8 cellular contexts compared by ENCODE assay signal in genomic region chr20:25750220-25750764, GRCh38. TPM values are rescaled to one million over a fixed set of nuclear protein-coding genes. Genes with fewer than 3 reads are reported as not detected.
DNase-seq lines count a peak whose midpoint lies in the region; ATAC-seq, FAIRE-seq and TF ChIP-seq lines count a peak whose summit lies in the region.

No MANE protein-coding gene starts in this region.

- no peaks in the 10 kb centered on the region for H3K27me3 Mint-ChIP-seq in CD4-positive, alpha-beta memory T cell

- peak overlapping the region; percentile 47 to 54 for H3K4me3 ChIP-seq in CD4-positive, alpha-beta memory T cell (ENCODE audit: low read length in 2 of 2)
- H3K4me3 ChIP-seq in OCI-LY1 (ENCODE audit: low read depth, low read length, poor library complexity, severe bottlenecking) (peak overlapping the region; percentile 58), H1 (ENCODE audit: extremely low read depth in 1 of 4, insufficient read depth in 2 of 4, low read depth in 3 of 4, low read length in 4 of 4) (peak overlapping the region in 2 of 4 experiments; percentile 2 to 51; a peak in 2 of 8 replicates), ovary (peak overlapping the region; percentile 28)

- H3K4me1 ChIP-seq in CD4-positive, alpha-beta memory T cell (ENCODE audit: insufficient read depth, low read length): peaks cover 14% of the 10 kb centered on the region
- H3K4me1 ChIP-seq in OCI-LY1 (ENCODE audit: insufficient read depth, low read length, severe bottlenecking): peaks cover 5% of the 10 kb centered on the region
- H3K4me1 ChIP-seq in H1 (replicated peaks in 1 of 4; ENCODE audit: control insufficient read depth in 3 of 4, insufficient read depth in 4 of 4, low read length in 3 of 4): no peaks in the 10 kb centered on the region; a peak in 1 of 7 replicates
- H3K4me1 ChIP-seq in ovary (ENCODE audit: insufficient read depth): peaks cover 1% of the 10 kb centered on the region

- no peak for ATAC-seq in GM19463 (IDR thresholded peaks at IDR 0.05; ENCODE audit: unreplicated experiment)
- no peak for ATAC-seq in HG03460 (IDR thresholded peaks at IDR 0.05; ENCODE audit: unreplicated experiment)

- H3K9me3 ChIP-seq in CD4-positive, alpha-beta memory T cell (ENCODE audit: control insufficient read depth in 1 of 2, low read length in 2 of 2): no peaks in the 10 kb centered on the region
- H3K9me3 ChIP-seq in OCI-LY1 (ENCODE audit: low read length) (no peaks in the 10 kb centered on the region), H1 (ENCODE audit: insufficient read depth in 2 of 2, low read depth in 1 of 2, low read length in 1 of 2) (peaks cover 11 to 19% of the 10 kb centered on the region in 2 experiments; a peak in 3 of 4 replicates), ovary (no peaks in the 10 kb centered on the region)

- no peaks in the 10 kb centered on the region for H3K9me2 ChIP-seq in OCI-LY1 (ENCODE audit: low read depth, low read length)

- H3K4me3 Mint-ChIP-seq in CD4-positive, alpha-beta memory T cell: peak overlapping the region in 7 of 8 donors; percentile 81 to 92 (median 88)

- no peaks in the 10 kb centered on the region for H3K27me3 ChIP-seq in CD4-positive, alpha-beta memory T cell (ENCODE audit: insufficient read depth, low read length)
- H3K27me3 ChIP-seq in OCI-LY1 (ENCODE audit: insufficient read depth, low read length) (no peaks in the 10 kb centered on the region), H1 (replicated peaks in 1 of 4; ENCODE audit: control insufficient read depth in 3 of 4, extremely low read depth in 1 of 4, insufficient read depth in 3 of 4, low read length in 3 of 4) (no peaks in the 10 kb centered on the region), ovary (no peaks in the 10 kb centered on the region)

- TF ChIP-seq EP300 in H1 (IDR thresholded peaks at IDR 0.05; ENCODE audit: borderline replicate concordance in 1 of 2, low read depth in 2 of 2, low read length in 2 of 2): no peak
- no peak for TF ChIP-seq EP300 in ovary (IDR thresholded peaks at IDR 0.05)

- no peak for TF ChIP-seq POLR2A in H1 (IDR thresholded peaks at IDR 0.05; ENCODE audit: control extremely low read depth in 1 of 2, low read depth in 2 of 2, low read length in 2 of 2)
- TF ChIP-seq POLR2A in ovary (IDR thresholded peaks at IDR 0.05): no peak

- no peak overlapping the region for H4K5ac ChIP-seq in H1 (ENCODE audit: insufficient read length, low read depth, low read length)

- no peak for TF ChIP-seq CTCF in OCI-LY1 (IDR thresholded peaks at IDR 0.05; ENCODE audit: low read length)
- no peak for TF ChIP-seq CTCF in H1 (IDR thresholded peaks at IDR 0.05; ENCODE audit: control extremely low read depth in 1 of 3, insufficient read depth in 1 of 3, low read depth in 1 of 3, low read length in 3 of 3)
- no peak for TF ChIP-seq CTCF in ovary (IDR thresholded peaks at IDR 0.05)

- H3K14ac ChIP-seq in H1 (ENCODE audit: insufficient read length): no peak overlapping the region

- peak overlapping the region; percentile 77 for H3K4me2 ChIP-seq in OCI-LY1 (ENCODE audit: low read length)
- H3K4me2 ChIP-seq in H1 (ENCODE audit: insufficient read depth in 1 of 2, low read depth in 2 of 2, low read length in 2 of 2): peak overlapping the region; percentile 53 to 78; a peak in 2 of 4 replicates

- no peaks in the 10 kb centered on the region for H4K20me1 ChIP-seq in OCI-LY1 (ENCODE audit: insufficient read depth, low read length)
- no peaks in the 10 kb centered on the region for H4K20me1 ChIP-seq in H1 (replicated peaks in 1 of 2; ENCODE audit: control insufficient read depth in 1 of 2, insufficient read depth in 2 of 2, low read length in 2 of 2)

- FAIRE-seq in H1 (lab: Jason Lieb, UNC) (no peak), RCC 7860 (lab: Jason Lieb, UNC) (no peak)

- H4K91ac ChIP-seq in H1 (replicated peaks; ENCODE audit: insufficient read length, low read length): no peak overlapping the region

- H3F3A ChIP-seq in OCI-LY1 (ENCODE audit: insufficient read depth, low read length): no peaks in the 10 kb centered on the region

- H3K36me3 ChIP-seq in CD4-positive, alpha-beta memory T cell (ENCODE audit: insufficient read depth, low read length): no peaks in the 10 kb centered on the region
- H3K36me3 ChIP-seq in OCI-LY1 (ENCODE audit: insufficient read depth, low read length): no peaks in the 10 kb centered on the region
- H3K36me3 ChIP-seq in H1 (ENCODE audit: control insufficient read depth in 2 of 4, insufficient read depth in 4 of 4, low read length in 3 of 4): no peaks in the 10 kb centered on the region
- H3K36me3 ChIP-seq in ovary: no peaks in the 10 kb centered on the region

- no peak overlapping the region for H2BK15ac ChIP-seq in H1 (ENCODE audit: low read length)

- 78% methylated on average over 9 of the region's 9 CpGs; no CpG with 5 or more reads in 1 of the 2 experiments for WGBS in H1 (ENCODE audit: extremely low coverage in 1 of 2, insufficient coverage in 1 of 2, insufficient read length in 1 of 2, insufficient replicate concordance in 2 of 2, low coverage in 1 of 2, low lambda C conversion rate in 2 of 2, missing lambda C conversion rate in 1 of 2), 2 experiments
- 87 to 91% (median 89%) methylated on average over 9 of the region's 9 CpGs for WGBS in ovary, 3 donors

- H3K4me1 Mint-ChIP-seq in CD4-positive, alpha-beta memory T cell: peaks cover 3 to 31% (median 13%) of the 10 kb centered on the region in 4 donors

- H3K4ac ChIP-seq in H1 (replicated peaks; ENCODE audit: insufficient read length, low read depth, low read length): no peak overlapping the region

- H2AFZ ChIP-seq in OCI-LY1 (ENCODE audit: low read length): no peak overlapping the region
- no peak overlapping the region for H2AFZ ChIP-seq in H1 (ENCODE audit: low read length)

- H3K23ac ChIP-seq in H1 (ENCODE audit: insufficient read length): no peak overlapping the region

- H3K9me3 Mint-ChIP-seq in CD4-positive, alpha-beta memory T cell: no peaks in the 10 kb centered on the region

- no peak for TF ChIP-seq RAD21 in H1 (IDR thresholded peaks at IDR 0.05 in 1 of 2, conservative IDR thresholded peaks at IDR 0.05 in 1 of 2; ENCODE audit: low read depth in 2 of 2, low read length in 2 of 2)

- H3K79me2 ChIP-seq in OCI-LY1 (ENCODE audit: insufficient read depth, low read length): no peaks in the 10 kb centered on the region
- H3K79me2 ChIP-seq in H1 (ENCODE audit: control insufficient read depth in 1 of 2, insufficient read depth in 2 of 2, low read length in 2 of 2): no peaks in the 10 kb centered on the region

- H3K9ac ChIP-seq in OCI-LY1 (ENCODE audit: low read length): no peak overlapping the region; the same call in 1 of the 2 replicates
- H3K9ac ChIP-seq in H1 (replicated peaks in 1 of 4; ENCODE audit: extremely low read depth in 1 of 4, low read depth in 3 of 4, low read length in 3 of 4): no peak overlapping the region

- DNase-seq in CD4-positive, alpha-beta memory T cell: no peak
- DNase-seq in H1 (ENCODE audit: low read depth in 1 of 2, low spot score in 2 of 2): no peak
- DNase-seq in ovary: peak in 1 of 5 donors; percentile 22
- DNase-seq in RCC 7860 (ENCODE audit: low spot score): no peak
- no peak for DNase-seq in NK-92 treated with Interleukin-12 subunit alpha and Interleukin-12 subunit beta, amount 100 ng/mL, for 24 hours (lab: John Stamatoyannopoulos, UW)

- H3K56ac ChIP-seq in H1 (replicated peaks; ENCODE audit: insufficient read length, low read depth, low read length): no peak overlapping the region

- intact Hi-C loops in CD4-positive, alpha-beta memory T cell (cut with micrococcal nuclease): no loop called here
- intact Hi-C loops in ovary (cut with DNase I): no loop called here

- POLR2A ChIA-PET in CD4-positive, alpha-beta memory T cell (lab: Charles Lee; ENCODE audit: partially characterized antibody): interaction anchor here (1.3 kb wide), 1 partner anchor 8 kb away, joined by 5 read pairs; no protein-coding TSS in a partner anchor
- POLR2A ChIA-PET in H1 (lab: Charles Lee; ENCODE audit: partially characterized antibody): no interaction called here

- H3K18ac ChIP-seq in H1 (ENCODE audit: extremely low read depth, low read length): no peak overlapping the region

- H3K27ac Mint-ChIP-seq in CD4-positive, alpha-beta memory T cell: peak overlapping the region in 5 of 7 donors; percentile 32 to 90 (median 73)

- peak overlapping the region; percentile 24 for H3K27ac ChIP-seq in CD4-positive, alpha-beta memory T cell (ENCODE audit: low read depth, low read length)
- no peak overlapping the region for H3K27ac ChIP-seq in OCI-LY1 (ENCODE audit: low read depth, low read length, poor library complexity, severe bottlenecking)
- H3K27ac ChIP-seq in H1 (ENCODE audit: low read depth, low read length): no peak overlapping the region
- H3K27ac ChIP-seq in ovary: no peak overlapping the region

- no peaks in the 10 kb centered on the region for H3K36me3 Mint-ChIP-seq in CD4-positive, alpha-beta memory T cell

- CTCF ChIA-PET in CD4-positive, alpha-beta memory T cell (lab: Charles Lee; ENCODE audit: partially characterized antibody): no interaction called here
- CTCF ChIA-PET in H1 (lab: Charles Lee; ENCODE audit: partially characterized antibody): no interaction called here

- H3K79me1 ChIP-seq in H1 (ENCODE audit: low read depth, low read length): no peaks in the 10 kb centered on the region

- no peaks in the 10 kb centered on the region for H3K23me2 ChIP-seq in H1 (ENCODE audit: low read depth, low read length)

- H2BK12ac ChIP-seq in H1 (ENCODE audit: low read depth, low read length): 0 out of 2 replicates have a peak overlapping the region, but pooled peaks have one; percentile 60

- no peak overlapping the region for H2AK5ac ChIP-seq in H1 (ENCODE audit: low read depth, low read length)

- H2BK120ac ChIP-seq in H1 (replicated peaks; ENCODE audit: low read depth, low read length): no peak overlapping the region

- no peak overlapping the region for H2BK5ac ChIP-seq in H1 (ENCODE audit: low read depth, low read length)

- H4K8ac ChIP-seq in H1 (ENCODE audit: extremely low read depth, insufficient read depth, low read length): peak overlapping the region; percentile 87; the same call in 1 of the 2 replicates

- no peak overlapping the region for H2BK20ac ChIP-seq in H1 (ENCODE audit: low read length)

TF ChIP-seq in H1, 55 proteins besides CTCF, POLR2A, EP300 and RAD21 (continues in another document):
- TF ChIP-seq CEBPB (IDR thresholded peaks at IDR 0.05; ENCODE audit: low read depth, low read length) (no peak), CHD2 (IDR thresholded peaks at IDR 0.05; ENCODE audit: low read length) (no peak)

RNA-seq across cellular contexts. Expression of gene ZNF337, which starts 53.6 kb away (rescaled TPM):
- 10 to 100 TPM; 34.8 to 36.6 TPM for total RNA-seq in CD4-positive, alpha-beta memory T cell
- polyA plus RNA-seq in CD4-positive, alpha-beta memory T cell: 10 to 100 TPM in 1 of 2 donors, 1 to 10 TPM in 1; 3.3 to 19.8 TPM
- total RNA-seq in H1 (2021; fragmentation: NEBNext Ultra II Directional; extraction: Animal tissue kit (Norgen Biotek cat#: 25700)): 6.4 and 6.6 TPM in 2 replicates
- polyA plus RNA-seq in H1 (2011; rRNA removed) (2.3 and 2.8 TPM in 2 replicates), ovary (10 to 100 TPM; 16.7 to 25.5 TPM)
- polyA plus RNA-seq in H1 (2011; cell fraction: cytosol; rRNA removed): 4.2 TPM
- 5.9 TPM for polyA plus RNA-seq in H1 (2011; cell fraction: nucleus; rRNA removed)
- 4.7 to 5.9 TPM (median 5.5 TPM) in 4 replicates for polyA plus RNA-seq in H1 (2012, experiment 1 of 2)
- polyA plus RNA-seq in H1 (2012, experiment 2 of 2): 0.41 TPM
- polyA plus RNA-seq in H1 (2013, experiment 1 of 2): 3.6 TPM
- 3.4 TPM for polyA plus RNA-seq in H1 (2013, experiment 2 of 2)
- 11.7 and 12.1 TPM in 2 replicates for polyA minus RNA-seq in H1 (2011; rRNA and poly(A)+ RNA removed)
- 5.4 TPM for polyA minus RNA-seq in H1 (2011; cell fraction: cytosol; rRNA and poly(A)+ RNA removed)
- polyA minus RNA-seq in H1 (2011; cell fraction: nucleus; rRNA and poly(A)+ RNA removed): 6.3 TPM
- total RNA-seq in ovary: 10 to 100 TPM; 16.5 to 29.5 (median 23.0) TPM
